ENCODE assay signal across 23 cellular contexts in genomic region chr6:51266569-51266968, GRCh38.
"Had no signal": no experiment of that assay in that cellular context is flagged by ENCODE, and none has a peak within 500 bp of the region (broad histone marks: within the 10 kb centered on the region; RNA-seq: fewer than 3 reads in every experiment).

No MANE protein-coding gene starts in this region.

- H3K27ac ChIP-seq: hepatocyte, left ventricle myocardium inferior, lower lobe of right lung, parathyroid adenoma, psoas muscle, right lobe of liver, suprapubic skin, thyroid gland, upper lobe of left lung, uterus had no signal

- H3K9me3 ChIP-seq: left ventricle myocardium inferior, lower lobe of right lung, psoas muscle, right lobe of liver, suprapubic skin, thyroid gland, upper lobe of left lung, uterus had no signal

- H3K4me1 ChIP-seq: left ventricle myocardium inferior, lower lobe of right lung, parathyroid adenoma, psoas muscle, right lobe of liver, suprapubic skin, thyroid gland, upper lobe of left lung, uterus had no signal

- H3K79me2 ChIP-seq: hepatocyte, parathyroid adenoma had no signal

- DNase-seq: effector CD8-positive, alpha-beta T cell; foreskin melanocyte; head of caudate nucleus; kidney; left cardiac atrium; left ventricle myocardium inferior; lower lobe of right lung; midbrain; occipital lobe; psoas muscle; retina; right lobe of liver; stimulated activated CD4-positive, alpha-beta T cell treated with anti-CD3 and anti-CD28 coated beads, Interleukin-4, amount 100 ng/mL, for 1 hour; stimulated activated CD8-positive, alpha-beta memory T cell treated with anti-CD3 and anti-CD28 coated beads, Interleukin-4, amount 100 ng/mL, for 48 hours; stimulated activated naive CD8-positive, alpha-beta T cell treated with anti-CD3 and anti-CD28 coated beads, Interleukin-15, Interleukin-2, amounts not matched to agents 100 U/mL and 50 U/mL, for 24 hours; thyroid gland; upper lobe of left lung; uterus had no signal

- H3K4me3 ChIP-seq: hepatocyte, left ventricle myocardium inferior, lower lobe of right lung, psoas muscle, right lobe of liver, suprapubic skin, thyroid gland, upper lobe of left lung, uterus had no signal

- H2AFZ ChIP-seq: hepatocyte, parathyroid adenoma had no signal

- H3K36me3 ChIP-seq: left ventricle myocardium inferior, lower lobe of right lung, right lobe of liver, suprapubic skin, thyroid gland, upper lobe of left lung, uterus had no signal

- H3K27me3 ChIP-seq: hepatocyte, right lobe of liver, suprapubic skin, thyroid gland, upper lobe of left lung, uterus had no signal

- H3K9ac ChIP-seq: parathyroid adenoma had no signal

- ATAC-seq: left cardiac atrium; lower lobe of right lung; natural killer cell treated with Interleukin-12 subunit alpha and Interleukin-12 subunit beta and Interleukin-15 and Interleukin-18, amount 100 ng/mL, for 72 hours; psoas muscle; right lobe of liver; stimulated activated effector memory CD8-positive, alpha-beta T cell treated with anti-CD3 and anti-CD28 coated beads, Interleukin-12 subunit alpha, Interleukin-12 subunit beta, amount 100 ng/mL, for 72 hours; stimulated activated naive CD8-positive, alpha-beta T cell treated with anti-CD3 and anti-CD28 coated beads, Interleukin-15, Interleukin-2, amounts not matched to agents 100 U/mL and 50 U/mL, for 24 hours had no signal

- H3K4me2 ChIP-seq: hepatocyte had no signal
